In the genomic region with DNA sequence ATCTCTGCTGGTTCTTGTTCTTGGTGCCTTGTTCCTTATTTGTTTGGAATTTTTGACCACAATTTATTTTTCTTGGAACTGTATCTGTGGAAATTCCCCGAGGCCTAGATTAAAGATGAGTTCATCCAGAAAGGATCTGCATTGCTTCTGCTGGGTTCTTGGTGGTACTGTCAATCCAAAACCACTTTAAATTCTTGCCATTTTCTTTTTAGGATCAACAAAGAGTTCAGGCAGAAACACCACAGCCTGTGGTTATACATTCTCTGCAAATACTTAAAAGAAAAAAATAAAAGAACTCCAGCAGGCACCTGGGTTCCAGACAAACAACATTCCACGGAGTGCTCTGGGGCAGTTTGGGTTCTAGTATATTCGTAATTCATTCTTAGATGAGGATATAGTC, we compare ENCODE assay signal across 14 cellular contexts. TPM values are rescaled to one million over a fixed set of nuclear protein-coding genes. Genes with fewer than 3 reads are reported as not detected.
DNase-seq lines count a peak whose midpoint lies in the region; ATAC-seq, FAIRE-seq and TF ChIP-seq lines count a peak whose summit lies in the region.
"Had no signal": no experiment of that assay in that cellular context is flagged by ENCODE, and none has a peak within 500 bp of the region (broad histone marks: within the 10 kb centered on the region; RNA-seq: fewer than 3 reads in every experiment).

No MANE protein-coding gene starts in this region.

- H3K27ac Mint-ChIP-seq in activated naive CD8-positive, alpha-beta T cell treated with anti-CD3 and anti-CD28 coated beads for 36 hours = no peak overlapping the region
- H3K27ac Mint-ChIP-seq: natural killer cell had no signal

- H3K79me2 ChIP-seq in keratinocyte (ENCODE audit: control insufficient read depth, insufficient read depth, low read length) = no peaks in the 10 kb centered on the region

- H3K9ac ChIP-seq in keratinocyte (ENCODE audit: control insufficient read depth, extremely low read depth, insufficient read depth, low read length) = no peak overlapping the region

- no peaks in the 10 kb centered on the region for H3K36me3 ChIP-seq in keratinocyte (ENCODE audit: control insufficient read depth in 2 of 2, extremely low read depth in 1 of 2, insufficient read depth in 2 of 2, low read length in 2 of 2)
- H3K36me3 ChIP-seq in upper lobe of right lung = no peaks in the 10 kb centered on the region
- H3K36me3 ChIP-seq: right atrium auricular region had no signal

- peaks cover 5% of the 10 kb centered on the region for H3K4me1 Mint-ChIP-seq in activated naive CD8-positive, alpha-beta T cell treated with anti-CD3 and anti-CD28 coated beads for 36 hours

- H3K27ac ChIP-seq in keratinocyte (ENCODE audit: control insufficient read depth, insufficient read depth, low read length) = no peak overlapping the region
- H3K27ac ChIP-seq in upper lobe of right lung = peak overlapping the region; percentile 24

- H3K27me3 ChIP-seq in keratinocyte (ENCODE audit: control insufficient read depth, extremely low read depth, insufficient read depth, low read length) (no peaks in the 10 kb centered on the region), upper lobe of right lung (no peaks in the 10 kb centered on the region)
- H3K27me3 ChIP-seq: right atrium auricular region had no signal

- peaks cover 5% of the 10 kb centered on the region for H3K4me1 ChIP-seq in keratinocyte (ENCODE audit: control insufficient read depth, extremely low read depth, insufficient read depth, low read length)
- H3K4me1 ChIP-seq in upper lobe of right lung = peaks cover 8% of the 10 kb centered on the region

- H3K27me3 Mint-ChIP-seq in activated naive CD8-positive, alpha-beta T cell treated with anti-CD3 and anti-CD28 coated beads for 36 hours = no peaks in the 10 kb centered on the region

- H3K4me2 ChIP-seq in keratinocyte (ENCODE audit: control insufficient read depth, extremely low read depth, insufficient read depth, low read depth, low read length) = no peak overlapping the region

- H3K4me3 ChIP-seq in astrocyte of the spinal cord (ENCODE audit: low read depth, low read length) (no peak overlapping the region), keratinocyte (ENCODE audit: control insufficient read depth in 2 of 3, extremely low read depth in 1 of 3, insufficient read depth in 2 of 3, low read depth in 1 of 3, low read length in 3 of 3) (no peak overlapping the region), upper lobe of right lung (no peak overlapping the region)
- H3K4me3 ChIP-seq: right atrium auricular region had no signal

- no peak overlapping the region for H2AFZ ChIP-seq in keratinocyte (ENCODE audit: control insufficient read depth, low read length)

- no peak for ATAC-seq in upper lobe of right lung
- ATAC-seq: natural killer cell; stimulated activated naive CD8-positive, alpha-beta T cell treated with anti-CD3 and anti-CD28 coated beads, Interleukin-15, Interleukin-2, amounts not matched to agents 100 U/mL and 50 U/mL, for 24 hours had no signal

- TF ChIP-seq CTCF in astrocyte of the spinal cord (IDR thresholded peaks at IDR 0.05; ENCODE audit: low read depth, low read length) = no peak
- TF ChIP-seq CTCF in keratinocyte (optimal IDR thresholded peaks at IDR 0.05 in 1 of 3, IDR thresholded peaks at IDR 0.05 in 1 of 3, conservative IDR thresholded peaks at IDR 0.05 in 1 of 3; ENCODE audit: extremely low read depth in 1 of 3, insufficient read depth in 2 of 3, low read length in 3 of 3) = no peak
- no peak for TF ChIP-seq CTCF in upper lobe of right lung (IDR thresholded peaks at IDR 0.05)

- H4K20me1 ChIP-seq in keratinocyte (ENCODE audit: control insufficient read depth, extremely low read depth, insufficient read depth, low read length) = no peaks in the 10 kb centered on the region

- peaks cover 1% of the 10 kb centered on the region for H3K9me3 Mint-ChIP-seq in activated naive CD8-positive, alpha-beta T cell treated with anti-CD3 and anti-CD28 coated beads for 36 hours
- H3K9me3 Mint-ChIP-seq: natural killer cell had no signal

- dilution Hi-C loops in keratinocyte (cut with MboI; ENCODE audit: extremely low pct_ligation_motif_present, low sequenced_read_pairs) = no loop called here

- peak; percentile 29 for FAIRE-seq in keratinocyte (lab: Jason Lieb, UNC)

- no peaks in the 10 kb centered on the region for H3K9me3 ChIP-seq in keratinocyte (ENCODE audit: control insufficient read depth, low read depth, low read length)
- H3K9me3 ChIP-seq in upper lobe of right lung = no peaks in the 10 kb centered on the region
- H3K9me3 ChIP-seq: right atrium auricular region had no signal

- no peak overlapping the region for H3K4me3 Mint-ChIP-seq in activated naive CD8-positive, alpha-beta T cell treated with anti-CD3 and anti-CD28 coated beads for 36 hours
- H3K4me3 Mint-ChIP-seq: natural killer cell had no signal

- intact Hi-C loops in upper lobe of right lung (cut with DNase I) = no loop called here

- peak; percentile 27 for DNase-seq in GM04504 (ENCODE audit: low read depth)
- DNase-seq in astrocyte of the spinal cord (ENCODE audit: low read depth, low spot score) = peak; percentile 74
- DNase-seq in keratinocyte (ENCODE audit: low read depth, low spot score) = no peak
- no peak for DNase-seq in upper lobe of right lung
- DNase-seq in activated naive CD8-positive, alpha-beta T cell treated with anti-CD3 and anti-CD28 coated beads for 36 hours = no peak
- DNase-seq in ACHN = no peak
- DNase-seq in activated CD4-positive, alpha-beta T cell treated with anti-CD3 and anti-CD28 coated beads, Interleukin-2, amount 50 U/mL, for 48 hours = no peak
- DNase-seq: COR-L47; effector CD8-positive, alpha-beta T cell; natural killer cell; NCI-H1092 treated with DMSO at 0.1 percent for 48 hours; NCI-H2227 treated with DMSO at 0.1 percent for 48 hours; stimulated activated naive CD8-positive, alpha-beta T cell treated with anti-CD3 and anti-CD28 coated beads, Interleukin-15, Interleukin-2, amounts not matched to agents 100 U/mL and 50 U/mL, for 24 hours had no signal

- in situ Hi-C loops in astrocyte of the spinal cord (cut with HindIII; ENCODE audit: low sequenced_read_pairs) (no loop called here), ACHN (cut with HindIII; ENCODE audit: low pct_ligation_motif_present, low pct_unique_long_range_greater_than_20kb, low sequenced_read_pairs) (no loop called here)

- H3K9me1 ChIP-seq in keratinocyte (ENCODE audit: control insufficient read depth, extremely low read depth, insufficient read depth, low read length) = no peaks in the 10 kb centered on the region

- no peaks in the 10 kb centered on the region for H3K36me3 Mint-ChIP-seq in activated naive CD8-positive, alpha-beta T cell treated with anti-CD3 and anti-CD28 coated beads for 36 hours
- H3K36me3 Mint-ChIP-seq: natural killer cell had no signal

RNA-seq across cellular contexts. Expression of gene VAMP1, which starts 6.0 kb away (rescaled TPM):
- polyA plus RNA-seq in keratinocyte = 5.3 to 7.8 TPM (median 6.7 TPM) in 3 replicates
- 0.42 TPM for polyA plus RNA-seq in keratinocyte (2011; ENCODE audit: low read depth)
- polyA plus RNA-seq in keratinocyte (2011; cell fraction: cytosol; rRNA removed) = 5.4 and 8.0 TPM in 2 replicates
- 22.3 and 24.4 TPM in 2 replicates for polyA plus RNA-seq in keratinocyte (2011; cell fraction: nucleus; rRNA removed)
- 2.3 and 3.8 TPM in 2 replicates for polyA plus RNA-seq in keratinocyte (2012; ENCODE audit: low replicate concordance)
- 4.9 to 6.2 TPM (median 5.9 TPM) in 3 replicates for polyA minus RNA-seq in keratinocyte
- 0.58 TPM for polyA minus RNA-seq in keratinocyte (2011; cell fraction: cytosol; rRNA and poly(A)+ RNA removed)
- polyA minus RNA-seq in keratinocyte (2011; cell fraction: nucleus; rRNA and poly(A)+ RNA removed) = 3.0 and 7.9 TPM in 2 replicates
- total RNA-seq in upper lobe of right lung = 6.3 TPM
- total RNA-seq in activated naive CD8-positive, alpha-beta T cell treated with anti-CD3 and anti-CD28 coated beads for 36 hours = 10 to 100 TPM; 34.8 to 35.7 TPM

RNA-seq across cellular contexts. Expression of gene MRPL51, which starts 16.6 kb away (rescaled TPM):
- polyA plus RNA-seq in keratinocyte = 76.5 to 184 TPM (median 130 TPM) in 3 replicates
- polyA plus RNA-seq in keratinocyte (2011; ENCODE audit: low read depth) = 76.9 TPM
- 155 and 198 TPM in 2 replicates for polyA plus RNA-seq in keratinocyte (2011; cell fraction: cytosol; rRNA removed)
- polyA plus RNA-seq in keratinocyte (2011; cell fraction: nucleus; rRNA removed) = 60.2 and 69.9 TPM in 2 replicates
- polyA plus RNA-seq in keratinocyte (2012; ENCODE audit: low replicate concordance) = 163 and 213 TPM in 2 replicates
- polyA minus RNA-seq in keratinocyte = 8.3 to 26.0 TPM (median 23.7 TPM) in 3 replicates
- 31.7 TPM for polyA minus RNA-seq in keratinocyte (2011; cell fraction: cytosol; rRNA and poly(A)+ RNA removed)
- polyA minus RNA-seq in keratinocyte (2011; cell fraction: nucleus; rRNA and poly(A)+ RNA removed) = 7.3 and 7.8 TPM in 2 replicates
- 114 TPM for total RNA-seq in upper lobe of right lung
- 100 to 1,000 TPM; 311 to 312 TPM for total RNA-seq in activated naive CD8-positive, alpha-beta T cell treated with anti-CD3 and anti-CD28 coated beads for 36 hours

RNA-seq across cellular contexts. Expression of gene NCAPD2, which starts 17.4 kb away (rescaled TPM):
- polyA plus RNA-seq in keratinocyte = 12.3 to 34.6 TPM (median 33.7 TPM) in 3 replicates
- polyA plus RNA-seq in keratinocyte (2011; ENCODE audit: low read depth) = 10.5 TPM
- 12.0 and 14.9 TPM in 2 replicates for polyA plus RNA-seq in keratinocyte (2011; cell fraction: cytosol; rRNA removed)
- polyA plus RNA-seq in keratinocyte (2011; cell fraction: nucleus; rRNA removed) = 17.8 and 18.1 TPM in 2 replicates
- polyA plus RNA-seq in keratinocyte (2012; ENCODE audit: low replicate concordance) = 6.2 and 29.3 TPM in 2 replicates
- polyA minus RNA-seq in keratinocyte = 18.2 to 60.7 TPM (median 52.1 TPM) in 3 replicates
- 25.1 TPM for polyA minus RNA-seq in keratinocyte (2011; cell fraction: cytosol; rRNA and poly(A)+ RNA removed)
- polyA minus RNA-seq in keratinocyte (2011; cell fraction: nucleus; rRNA and poly(A)+ RNA removed) = 17.0 and 26.1 TPM in 2 replicates
- total RNA-seq in upper lobe of right lung = 26.7 TPM
- total RNA-seq in activated naive CD8-positive, alpha-beta T cell treated with anti-CD3 and anti-CD28 coated beads for 36 hours = 100 to 1,000 TPM; 167 to 171 TPM

RNA-seq across cellular contexts. Expression of gene TAPBPL, which starts 24.7 kb away (rescaled TPM):
- polyA plus RNA-seq in keratinocyte = 4.2 to 6.0 TPM (median 4.8 TPM) in 3 replicates
- 7.0 TPM for polyA plus RNA-seq in keratinocyte (2011; ENCODE audit: low read depth)
- polyA plus RNA-seq in keratinocyte (2011; cell fraction: cytosol; rRNA removed) = 2.5 and 3.5 TPM in 2 replicates
- 6.4 and 9.5 TPM in 2 replicates for polyA plus RNA-seq in keratinocyte (2011; cell fraction: nucleus; rRNA removed)
- polyA plus RNA-seq in keratinocyte (2012; ENCODE audit: low replicate concordance) = 2.2 and 5.2 TPM in 2 replicates
- polyA minus RNA-seq in keratinocyte = 3.1 to 6.7 TPM (median 6.0 TPM) in 3 replicates
- 2.5 TPM for polyA minus RNA-seq in keratinocyte (2011; cell fraction: cytosol; rRNA and poly(A)+ RNA removed)
- polyA minus RNA-seq in keratinocyte (2011; cell fraction: nucleus; rRNA and poly(A)+ RNA removed) = 4.0 and 5.6 TPM in 2 replicates
- total RNA-seq in upper lobe of right lung = 28.4 TPM
- total RNA-seq in activated naive CD8-positive, alpha-beta T cell treated with anti-CD3 and anti-CD28 coated beads for 36 hours = 10 to 100 TPM; 23.7 to 26.6 TPM

RNA-seq across cellular contexts. Expression of gene CD27, which starts 31.7 kb away (rescaled TPM):
- not detected in 3 replicates for polyA plus RNA-seq in keratinocyte
- not detected for polyA plus RNA-seq in keratinocyte (2011; ENCODE audit: low read depth)
- not detected in 2 replicates for polyA plus RNA-seq in keratinocyte (2011; cell fraction: cytosol; rRNA removed)
- not detected in 2 replicates for polyA plus RNA-seq in keratinocyte (2011; cell fraction: nucleus; rRNA removed)
- polyA plus RNA-seq in keratinocyte (2012; ENCODE audit: low replicate concordance) = not detected in 2 replicates
- not detected in 3 replicates for polyA minus RNA-seq in keratinocyte
- not detected for polyA minus RNA-seq in keratinocyte (2011; cell fraction: cytosol; rRNA and poly(A)+ RNA removed)
- not detected in 2 replicates for polyA minus RNA-seq in keratinocyte (2011; cell fraction: nucleus; rRNA and poly(A)+ RNA removed)
- total RNA-seq in upper lobe of right lung = 1.5 TPM
- total RNA-seq in activated naive CD8-positive, alpha-beta T cell treated with anti-CD3 and anti-CD28 coated beads for 36 hours = 100 to 1,000 TPM; 175 to 181 TPM

Comparison
In these comparisons a context has a peak if more than half of its experiments do, and no peak if none do; other contexts are left out.
1. DNase-seq: peak in GM04504 (single experiment) and astrocyte of the spinal cord (single experiment); none in keratinocyte (single experiment), upper lobe of right lung (single experiment), activated naive CD8-positive, alpha-beta T cell treated with anti-CD3 and anti-CD28 coated beads for 36 hours (single experiment), ACHN (single experiment) and activated CD4-positive, alpha-beta T cell treated with anti-CD3 and anti-CD28 coated beads, Interleukin-2, amount 50 U/mL, for 48 hours (0 of 2).